In genomic region chr9:37778534-37778933, GRCh38 we compare ENCODE assay signal across 25 cellular contexts. TPM values are rescaled to one million over a fixed set of nuclear protein-coding genes. Genes with fewer than 3 reads are reported as not detected.
DNase-seq lines count a peak whose midpoint lies in the region; ATAC-seq and TF ChIP-seq lines count a peak whose summit lies in the region.
"Had no signal": no experiment of that assay in that cellular context is flagged by ENCODE, and none has a peak within 500 bp of the region (broad histone marks: within the 10 kb centered on the region; RNA-seq: fewer than 3 reads in every experiment).

No MANE protein-coding gene starts in this region.

- no peak overlapping the region for H3K27ac Mint-ChIP-seq in MCF 10A (ENCODE audit: low read depth, unreplicated experiment)
- peak overlapping the region; percentile 9 for H3K27ac Mint-ChIP-seq in activated T-helper 17 cell treated with anti-CD3 and anti-CD28 coated beads, Interleukin-2, amount 50 U/mL, for 72 hours

- POLR2A ChIA-PET in MCF 10A (lab: Yijun Ruan, JAX): interaction anchor here (1.5 to 2.5 kb wide), 2 partner anchors 9 to 22 kb away, joined by 3 to 16 read pairs; partner anchors contain the start of gene DCAF10

- H3K4me1 ChIP-seq in mammary epithelial cell (ENCODE audit: insufficient read depth, low read length): peaks cover 7% of the 10 kb centered on the region
- peaks cover 11% of the 10 kb centered on the region for H3K4me1 ChIP-seq in suprapubic skin
- H3K4me1 ChIP-seq: SJSA1 had no signal

- H3K4me3 ChIP-seq in mammary epithelial cell (replicated peaks in 1 of 3; ENCODE audit: insufficient read depth in 1 of 3, low read depth in 2 of 3, low read length in 3 of 3) (no peak overlapping the region), epithelial cell of esophagus (ENCODE audit: low read length) (no peak overlapping the region), suprapubic skin (no peak overlapping the region)
- H3K4me3 ChIP-seq: MG63, SJSA1 had no signal

- no peaks in the 10 kb centered on the region for H4K20me1 ChIP-seq in mammary epithelial cell (ENCODE audit: insufficient read depth, low read length)

- TF ChIP-seq POLR2A in suprapubic skin (IDR thresholded peaks at IDR 0.05): no peak

- H3K27ac ChIP-seq in mammary epithelial cell (ENCODE audit: insufficient read depth, low read depth, low read length) (no peak overlapping the region), suprapubic skin (no peak overlapping the region)
- H3K27ac ChIP-seq: SJSA1 had no signal

- CTCF ChIA-PET in MCF 10A (lab: Yijun Ruan, JAX) (interaction anchor here (1.4 kb wide), 2 partner anchors 8 to 125 kb away, joined by 3 to 4 read pairs; no protein-coding TSS in a partner anchor), mammary epithelial cell (lab: Charles Lee; ENCODE audit: low non-redundant PET) (no interaction called here)

- H3K36me3 ChIP-seq in mammary epithelial cell (ENCODE audit: insufficient read depth, low read length) (peaks cover 28% of the 10 kb centered on the region), suprapubic skin (peaks cover 76% of the 10 kb centered on the region)

- H3K27me3 ChIP-seq in mammary epithelial cell (ENCODE audit: insufficient read depth, low read length): no peaks in the 10 kb centered on the region
- no peaks in the 10 kb centered on the region for H3K27me3 ChIP-seq in suprapubic skin
- H3K27me3 ChIP-seq: MG63, SJSA1 had no signal

- TSS peak; percentile 15 for BruUV-seq in MCF 10A (replicated peaks; lab: Mats Ljungman, UMichigan)
- no TSS peak for BruUV-seq in mammary epithelial cell (replicated peaks; lab: Mats Ljungman, UMichigan)

- H3K79me2 ChIP-seq in mammary epithelial cell (ENCODE audit: insufficient read depth, low read length): peaks cover 50% of the 10 kb centered on the region

- H3K36me3 Mint-ChIP-seq in MCF 10A (ENCODE audit: insufficient read depth, unreplicated experiment): peaks cover 71% of the 10 kb centered on the region
- peaks cover 96% of the 10 kb centered on the region for H3K36me3 Mint-ChIP-seq in activated T-helper 17 cell treated with anti-CD3 and anti-CD28 coated beads, Interleukin-2, amount 50 U/mL, for 72 hours (ENCODE audit: low read depth)

- H3K4me1 Mint-ChIP-seq in MCF 10A (ENCODE audit: insufficient read depth, unreplicated experiment): peaks cover 12% of the 10 kb centered on the region
- peaks cover 14% of the 10 kb centered on the region for H3K4me1 Mint-ChIP-seq in activated T-helper 17 cell treated with anti-CD3 and anti-CD28 coated beads, Interleukin-2, amount 50 U/mL, for 72 hours

- no peak for DNase-seq in MCF 10A (ENCODE audit: unreplicated experiment)
- DNase-seq in mammary epithelial cell: no peak
- DNase-seq in epithelial cell of esophagus (ENCODE audit: low read depth): peak; percentile 62
- no peak for DNase-seq in activated gamma-delta T cell (lab: John Stamatoyannopoulos, UW)
- no peak for DNase-seq in suprapubic skin (ENCODE audit: low spot score in 2 of 2)
- DNase-seq: C1 segment of cervical spinal cord; CD4-positive, alpha-beta memory T cell; COR-L47; KBM-7; MG63; NCI-H1105 treated with DMSO at 0.1 percent for 48 hours; NCI-H146; NCI-H1930; NCI-H2107; NCI-H446; NCI-H524 treated with DMSO at 0.1 percent for 48 hours; NCI-H82; NK-92 treated with Interleukin-12 subunit alpha and Interleukin-12 subunit beta, amount 100 ng/mL, for 24 hours; PC-3; Right ventricle myocardium superior had no signal

- H3K4me2 ChIP-seq in mammary epithelial cell (ENCODE audit: insufficient read depth, low read depth, low read length): no peak overlapping the region

- no peaks in the 10 kb centered on the region for H3K9me3 Mint-ChIP-seq in MCF 10A (ENCODE audit: unreplicated experiment)
- H3K9me3 Mint-ChIP-seq in activated T-helper 17 cell treated with anti-CD3 and anti-CD28 coated beads, Interleukin-2, amount 50 U/mL, for 72 hours: no peaks in the 10 kb centered on the region
- H3K9me3 Mint-ChIP-seq: CD4-positive, alpha-beta memory T cell had no signal

- H3K9ac ChIP-seq in mammary epithelial cell (ENCODE audit: insufficient read depth, low read length): no peak overlapping the region

- H3K4me3 Mint-ChIP-seq in MCF 10A (ENCODE audit: unreplicated experiment): no peak overlapping the region
- no peak overlapping the region for H3K4me3 Mint-ChIP-seq in activated T-helper 17 cell treated with anti-CD3 and anti-CD28 coated beads, Interleukin-2, amount 50 U/mL, for 72 hours
- H3K4me3 Mint-ChIP-seq: CD4-positive, alpha-beta memory T cell had no signal

- no peak for TF ChIP-seq EP300 in suprapubic skin (IDR thresholded peaks at IDR 0.05)

- H2AFZ ChIP-seq in mammary epithelial cell (ENCODE audit: low read depth, low read length): no peak overlapping the region

- dilution Hi-C loops in mammary epithelial cell (cut with HindIII; ENCODE audit: low sequenced_read_pairs): no loop called here

- intact Hi-C loops in MCF 10A (cut with micrococcal nuclease): no loop called here
- intact Hi-C loops in mammary epithelial cell (cut with micrococcal nuclease): no loop called here

- in situ Hi-C loops in mammary epithelial cell (cut with MboI; ENCODE audit: low sequenced_read_pairs in 2 of 2): loop anchor here in 1 of 2 donors (25.0 kb wide), 3 partner anchors 91 to 291 kb away; partner anchors contain the start of genes FBXO10, POLR1E and TOMM5

- H3K27me3 Mint-ChIP-seq in MCF 10A (ENCODE audit: insufficient read depth, unreplicated experiment): no peaks in the 10 kb centered on the region
- H3K27me3 Mint-ChIP-seq in activated T-helper 17 cell treated with anti-CD3 and anti-CD28 coated beads, Interleukin-2, amount 50 U/mL, for 72 hours: no peaks in the 10 kb centered on the region
- H3K27me3 Mint-ChIP-seq: CD4-positive, alpha-beta memory T cell had no signal

- TF ChIP-seq CTCF in MCF 10A (IDR thresholded peaks at IDR 0.05; ENCODE audit: unreplicated experiment): no peak
- TF ChIP-seq CTCF in mammary epithelial cell (conservative IDR thresholded peaks at IDR 0.05 in 1 of 2, IDR thresholded peaks at IDR 0.05 in 1 of 2; ENCODE audit: extremely low read depth in 1 of 2, insufficient read depth in 1 of 2, low read depth in 1 of 2, low read length in 2 of 2): no peak
- no peak for TF ChIP-seq CTCF in epithelial cell of esophagus (IDR thresholded peaks at IDR 0.05; ENCODE audit: insufficient read depth, low read depth, low read length, missing control alignments)
- no peak for TF ChIP-seq CTCF in suprapubic skin (IDR thresholded peaks at IDR 0.05)

- no peak for ATAC-seq in activated T-helper 17 cell treated with anti-CD3 and anti-CD28 coated beads, Interleukin-2, amount 50 U/mL, for 72 hours (replicated peaks)
- no peak for ATAC-seq in GM19452 (IDR thresholded peaks at IDR 0.05; ENCODE audit: unreplicated experiment)
- ATAC-seq: HCT116, HepG2, PC-3 had no signal

- H3K9me3 ChIP-seq in mammary epithelial cell (replicated peaks; ENCODE audit: insufficient read depth, low read length) (no peaks in the 10 kb centered on the region), suprapubic skin (no peaks in the 10 kb centered on the region)
- H3K9me3 ChIP-seq: MG63, SJSA1 had no signal

- 60% methylated on average over 2 of the region's 2 CpGs for WGBS in mammary epithelial cell (ENCODE audit: low coverage, missing lambda C conversion rate)
- WGBS in suprapubic skin: 58% methylated on average over 2 of the region's 2 CpGs

RNA-seq across cellular contexts. Expression of gene EXOSC3, which starts 6.3 kb away (rescaled TPM):
- 44.8 and 50.9 TPM in 2 replicates for total RNA-seq in MCF 10A (2022)
- 10 to 100 TPM; 24.7 to 46.5 TPM for total RNA-seq in mammary epithelial cell
- polyA plus RNA-seq in mammary epithelial cell: 37.9 TPM
- polyA minus RNA-seq in mammary epithelial cell: 8.2 TPM
- total RNA-seq in activated T-helper 17 cell treated with anti-CD3 and anti-CD28 coated beads, Interleukin-2, amount 50 U/mL, for 72 hours: 10 to 100 TPM; 57.9 to 98.4 TPM
- 10 to 100 TPM; 19.7 to 39.7 (median 34.0) TPM for total RNA-seq in suprapubic skin

RNA-seq across cellular contexts. Expression of gene DCAF10, which starts 22.1 kb away (rescaled TPM):
- 42.1 and 49.4 TPM in 2 replicates for total RNA-seq in MCF 10A (2022)
- 10 to 100 TPM; 24.7 to 31.7 TPM for total RNA-seq in mammary epithelial cell
- polyA plus RNA-seq in mammary epithelial cell: 22.4 TPM
- 61.7 TPM for polyA minus RNA-seq in mammary epithelial cell
- total RNA-seq in activated T-helper 17 cell treated with anti-CD3 and anti-CD28 coated beads, Interleukin-2, amount 50 U/mL, for 72 hours: 10 to 100 TPM in 1 of 2 donors, 1 to 10 TPM in 1; 9.7 to 12.0 TPM
- total RNA-seq in suprapubic skin: 10 to 100 TPM; 21.7 to 47.6 (median 26.6) TPM

RNA-seq across cellular contexts. Expression of gene TRMT10B, which starts 24.9 kb away (rescaled TPM):
- total RNA-seq in MCF 10A (2022) (4.9 and 6.9 TPM in 2 replicates), mammary epithelial cell (1 to 10 TPM; 2.7 to 7.5 TPM), suprapubic skin (10 to 100 TPM in 1 of 4 donors, 1 to 10 TPM in 3; 3.8 to 25.3 (median 8.9) TPM)
- 3.7 TPM for polyA plus RNA-seq in mammary epithelial cell
- not detected for polyA minus RNA-seq in mammary epithelial cell
- total RNA-seq in activated T-helper 17 cell treated with anti-CD3 and anti-CD28 coated beads, Interleukin-2, amount 50 U/mL, for 72 hours: 10 to 100 TPM in 1 of 2 donors, 1 to 10 TPM in 1; 9.9 to 13.1 TPM
